ENCODE assay signal across 27 cellular contexts in the genomic region with DNA sequence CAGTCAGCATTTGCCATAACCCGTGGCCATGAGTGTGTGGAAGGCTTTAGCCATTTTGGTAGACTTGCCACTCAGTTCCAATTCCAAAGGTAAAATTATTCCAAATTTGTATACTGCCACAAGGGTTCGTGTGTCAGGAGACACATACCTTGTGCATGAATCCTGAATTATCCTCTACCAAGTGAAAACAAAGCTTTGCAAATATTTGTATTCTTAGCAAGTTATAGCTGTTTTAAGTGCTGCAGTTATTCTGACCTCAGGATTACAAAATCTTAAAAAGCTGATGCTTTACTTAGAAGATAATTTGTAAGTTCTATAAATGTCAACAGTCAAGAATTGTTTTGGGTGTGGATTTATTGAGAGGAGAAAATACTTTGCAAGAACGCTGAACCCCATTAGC.
A peak's percentile ranks its signal among the peaks of the same experiment; 100 is the strongest.
DNase-seq lines count a peak whose midpoint lies in the region; ATAC-seq and TF ChIP-seq lines count a peak whose summit lies in the region.
"Had no signal": no experiment of that assay in that cellular context is flagged by ENCODE, and none has a peak within 500 bp of the region (broad histone marks: within the 10 kb centered on the region; RNA-seq: fewer than 3 reads in every experiment).

No MANE protein-coding gene starts in this region.

- H3K27ac ChIP-seq in mesenchymal stem cell (ENCODE audit: low read length, poor library complexity, severe bottlenecking) (no peak overlapping the region), vagina (peak overlapping the region; percentile 27), stomach (no peak overlapping the region)
- H3K27ac ChIP-seq: C4-2B, parathyroid adenoma, RWPE1, SJSA1, spleen had no signal

- peak overlapping the region; percentile 30 to 86 for H3K18ac ChIP-seq in mesenchymal stem cell (ENCODE audit: low read depth in 1 of 2, low read length in 2 of 2)

- no peak overlapping the region for H2AK5ac ChIP-seq in mesenchymal stem cell (ENCODE audit: low read length, severe bottlenecking)

- TF ChIP-seq EP300 in stomach (IDR thresholded peaks at IDR 0.05) = no peak

- WGBS in mesenchymal stem cell = 100% methylated on average over 1 of the region's 3 CpGs
- WGBS in stomach, 5 donors = 54 to 64% (median 59%) methylated on average over 3 of the region's 3 CpGs

- no peaks in the 10 kb centered on the region for H3K9me3 ChIP-seq in mesenchymal stem cell (ENCODE audit: control insufficient read depth, low read length)
- H3K9me3 ChIP-seq in vagina = no peaks in the 10 kb centered on the region
- H3K9me3 ChIP-seq in stomach = no peaks in the 10 kb centered on the region
- H3K9me3 ChIP-seq: esophagus squamous epithelium, SJSA1, spleen had no signal

- H3K36me3 ChIP-seq in mesenchymal stem cell (ENCODE audit: control insufficient read depth in 1 of 2, insufficient read depth in 2 of 2, low read depth in 1 of 2, low read length in 2 of 2) (peaks cover 0 to 15% of the 10 kb centered on the region in 2 experiments), vagina (no peaks in the 10 kb centered on the region), stomach (no peaks in the 10 kb centered on the region)
- H3K36me3 ChIP-seq: esophagus squamous epithelium, SJSA1, spleen had no signal

- H3K27me3 ChIP-seq in mesenchymal stem cell (ENCODE audit: control insufficient read depth in 1 of 2, insufficient read depth in 1 of 2, low read length in 2 of 2) = no peaks in the 10 kb centered on the region
- no peaks in the 10 kb centered on the region for H3K27me3 ChIP-seq in vagina
- no peaks in the 10 kb centered on the region for H3K27me3 ChIP-seq in stomach
- H3K27me3 ChIP-seq: esophagus squamous epithelium, SJSA1, spleen had no signal

- no peak overlapping the region for H3K4me2 ChIP-seq in mesenchymal stem cell (ENCODE audit: low read length, poor library complexity, severe bottlenecking)

- no peak overlapping the region for H4K8ac ChIP-seq in mesenchymal stem cell (ENCODE audit: low read length)

- no peak overlapping the region for H2BK5ac ChIP-seq in mesenchymal stem cell (ENCODE audit: low read depth, low read length, poor library complexity, severe bottlenecking)

- H3K14ac ChIP-seq in mesenchymal stem cell (ENCODE audit: low read length in 2 of 2) = no peak overlapping the region

- intact Hi-C loops in vagina (cut with DNase I) (no loop called here), stomach (cut with DNase I; ENCODE audit: low total_unique reads) (no loop called here)

- H4K91ac ChIP-seq in mesenchymal stem cell (ENCODE audit: low read length) = no peak overlapping the region

- H2BK15ac ChIP-seq in mesenchymal stem cell (ENCODE audit: low read depth, poor library complexity, severe bottlenecking) = no peak overlapping the region

- no peaks in the 10 kb centered on the region for H3K79me1 ChIP-seq in mesenchymal stem cell (replicated peaks; ENCODE audit: low read length, poor library complexity, severe bottlenecking)

- H2AFZ ChIP-seq in mesenchymal stem cell (ENCODE audit: low read depth, low read length) = no peak overlapping the region
- H2AFZ ChIP-seq: parathyroid adenoma had no signal

- TF ChIP-seq POLR2A in vagina (IDR thresholded peaks at IDR 0.05) (no peak), stomach (IDR thresholded peaks at IDR 0.05) (no peak)

- H3K23ac ChIP-seq in mesenchymal stem cell (ENCODE audit: low read length in 2 of 2) = no peak overlapping the region

- peak overlapping the region in 1 of 2 experiments; percentile 11 for H3K4ac ChIP-seq in mesenchymal stem cell (ENCODE audit: low read depth in 1 of 2, low read length in 2 of 2)

- H2BK12ac ChIP-seq in mesenchymal stem cell (ENCODE audit: low read length in 2 of 2) = no peak overlapping the region

- H3K4me1 ChIP-seq in mesenchymal stem cell (ENCODE audit: control insufficient read depth, insufficient read depth, low read depth, low read length) (peaks cover 7% of the 10 kb centered on the region), vagina (peaks cover 65% of the 10 kb centered on the region), stomach (peaks cover 0 to 16% (median 6%) of the 10 kb centered on the region in 4 donors)
- H3K4me1 ChIP-seq: parathyroid adenoma, spleen had no signal

- H3K9ac ChIP-seq in mesenchymal stem cell (ENCODE audit: low read length) = no peak overlapping the region
- H3K9ac ChIP-seq: parathyroid adenoma had no signal

- H3K4me3 ChIP-seq in mesenchymal stem cell (ENCODE audit: insufficient read depth in 1 of 2, low read depth in 1 of 2, low read length in 2 of 2) (no peak overlapping the region), vagina (no peak overlapping the region), stomach (no peak overlapping the region)
- H3K4me3 ChIP-seq: esophagus squamous epithelium, SJSA1, spleen had no signal

- H2BK120ac ChIP-seq in mesenchymal stem cell (ENCODE audit: low read depth, low read length) = no peak overlapping the region

- peak; percentile 13 for DNase-seq in HCEC 1CT
- peak; percentile 16 for DNase-seq in astrocyte of the hippocampus (ENCODE audit: low read depth, low spot score)
- no peak for DNase-seq in mesenchymal stem cell
- no peak for DNase-seq in vagina (ENCODE audit: extremely low spot score in 2 of 2)
- no peak for DNase-seq in activated gamma-delta T cell treated with Interleukin-2 at 50 U/mL for 16 hours
- DNase-seq in stomach = no peak
- DNase-seq: activated B cell treated with CpG ODN at 0.5 μM for 24 hours; activated CD4-positive, alpha-beta T cell treated with anti-CD3 and anti-CD28 coated beads, Interleukin-2, amount 50 U/mL, for 1 hour; activated T-cell treated with anti-CD3 and anti-CD28 coated beads, Interleukin-2, amount 50 U/mL, for 48 hours; cerebellar nuclear complex; esophagus squamous epithelium; GDM1; NCI-H1092; NCI-H1694; NCI-H446 treated with DMSO at 0.1 percent for 48 hours; NCI-H82; retina; spleen; stimulated activated CD4-positive, alpha-beta T cell treated with anti-CD3 and anti-CD28 coated beads, Interleukin-2, amount 100 ng/mL, for 24 hours; stimulated activated CD8-positive, alpha-beta memory T cell treated with anti-CD3 and anti-CD28 coated beads, Interleukin-4, amount 100 ng/mL, for 48 hours; stimulated activated naive CD8-positive, alpha-beta T cell treated with anti-CD3 and anti-CD28 coated beads, Interleukin-15, amount 100 ng/mL, for 72 hours; trophoblast cell had no signal

- TF ChIP-seq CTCF in vagina (IDR thresholded peaks at IDR 0.05) (no peak), stomach (IDR thresholded peaks at IDR 0.05) (no peak)

- no peak for ATAC-seq in GM21515 (IDR thresholded peaks at IDR 0.05; ENCODE audit: unreplicated experiment)
- ATAC-seq: stimulated activated naive CD8-positive, alpha-beta T cell treated with anti-CD3 and anti-CD28 coated beads, Interleukin-15, amount 100 ng/mL, for 72 hours had no signal

Comparison
In these comparisons a context has a peak if more than half of its experiments do, and no peak if none do; other contexts are left out.
1. DNase-seq: peak in HCEC 1CT (single experiment) and astrocyte of the hippocampus (single experiment); none in mesenchymal stem cell (single experiment), vagina (0 of 2), activated gamma-delta T cell treated with Interleukin-2 at 50 U/mL for 16 hours (single experiment) and stomach (single experiment).